In genomic region chr2:132161161-132162124, GRCh38 we compare ENCODE assay signal across 13 cellular contexts. TPM values are rescaled to one million over a fixed set of nuclear protein-coding genes. Genes with fewer than 3 reads are reported as not detected.
DNase-seq lines count a peak whose midpoint lies in the region; ATAC-seq lines count a peak whose summit lies in the region.
"Not testable (repeated sequence)": the region's sequence is repeated elsewhere in the genome, so short reads cannot be mapped to it uniquely, and the experiment has no call there.
"Had no signal": no experiment of that assay in that cellular context is flagged by ENCODE, and none has a peak within 500 bp of the region (broad histone marks: within the 10 kb centered on the region; RNA-seq: fewer than 3 reads in every experiment).

TSS of gene ANKRD30BL (minus strand) at chr2:132161952. CDS start at chr2:132161705, 247 bp downstream.

- not testable (repeated sequence) for H3K36me3 ChIP-seq in H7 (replicated peaks; ENCODE audit: control insufficient read depth, insufficient read depth, low read length)

- not testable (repeated sequence) for H3K4me3 ChIP-seq in H7 (ENCODE audit: insufficient read depth, low read depth, low read length)

- H3K27ac Mint-ChIP-seq in activated naive CD8-positive, alpha-beta T cell treated with anti-CD3 and anti-CD28 coated beads for 36 hours, result not testable (repeated sequence)
- peak within 1 kb of the TSS; percentile 53 for H3K27ac Mint-ChIP-seq in stimulated activated memory B cell treated with anti-CD40 and anti-IgM and Interleukin-4, amounts not matched to agents 10 μg/mL and 1 μg/mL and 100 μg/mL, for 72 hours

- H3K27me3 Mint-ChIP-seq in activated naive CD8-positive, alpha-beta T cell treated with anti-CD3 and anti-CD28 coated beads for 36 hours; stimulated activated memory B cell treated with anti-CD40 and anti-IgM and Interleukin-4, amounts not matched to agents 10 μg/mL and 1 μg/mL and 100 μg/mL, for 72 hours: not testable (repeated sequence)

- not testable (repeated sequence) for H3K27me3 ChIP-seq in H7 (ENCODE audit: control insufficient read depth, insufficient read depth, low read length)

- H3K9me3 Mint-ChIP-seq in activated naive CD8-positive, alpha-beta T cell treated with anti-CD3 and anti-CD28 coated beads for 36 hours; stimulated activated memory B cell treated with anti-CD40 and anti-IgM and Interleukin-4, amounts not matched to agents 10 μg/mL and 1 μg/mL and 100 μg/mL, for 72 hours: not testable (repeated sequence)

- not testable (repeated sequence) for H3K4me1 Mint-ChIP-seq in activated naive CD8-positive, alpha-beta T cell treated with anti-CD3 and anti-CD28 coated beads for 36 hours; stimulated activated memory B cell treated with anti-CD40 and anti-IgM and Interleukin-4, amounts not matched to agents 10 μg/mL and 1 μg/mL and 100 μg/mL, for 72 hours

- H3K4me3 Mint-ChIP-seq in activated naive CD8-positive, alpha-beta T cell treated with anti-CD3 and anti-CD28 coated beads for 36 hours, result peak within 1 kb of the TSS; percentile 16
- H3K4me3 Mint-ChIP-seq in stimulated activated memory B cell treated with anti-CD40 and anti-IgM and Interleukin-4, amounts not matched to agents 10 μg/mL and 1 μg/mL and 100 μg/mL, for 72 hours, result peak within 1 kb of the TSS; percentile 57

- ATAC-seq in stimulated activated memory B cell treated with anti-CD40 and anti-IgM and Interleukin-4, amounts not matched to agents 10 μg/mL and 1 μg/mL and 100 μg/mL, for 72 hours, result not testable (repeated sequence)

- H3K36me3 Mint-ChIP-seq in activated naive CD8-positive, alpha-beta T cell treated with anti-CD3 and anti-CD28 coated beads for 36 hours; stimulated activated memory B cell treated with anti-CD40 and anti-IgM and Interleukin-4, amounts not matched to agents 10 μg/mL and 1 μg/mL and 100 μg/mL, for 72 hours: not testable (repeated sequence)

- DNase-seq in D341Med (ENCODE audit: low spot score) (peak; percentile 0), H7 (peak; percentile 4), germinal center (ENCODE audit: low spot score) (peak; percentile 0)
- DNase-seq in activated naive CD8-positive, alpha-beta T cell treated with anti-CD3 and anti-CD28 coated beads for 36 hours; cerebellum (ENCODE audit: low spot score): not testable (repeated sequence)

RNA-seq across cellular contexts. Expression of gene ANKRD30BL, which starts in this region (rescaled TPM):
- total RNA-seq in H7 (2014; rRNA removed; shearing (Covaris generic)), result not detected in 2 replicates
- under 1 TPM in 1 of 2 experiments, not detected in 1; 0.29 TPM for total RNA-seq in activated naive CD8-positive, alpha-beta T cell treated with anti-CD3 and anti-CD28 coated beads for 36 hours
- 33.8 TPM for total RNA-seq in cerebellum
- total RNA-seq: B cell; Caco-2; CD4-positive, CD25-positive, alpha-beta regulatory T cell; CD8-positive, alpha-beta T cell; GM23248; H1; H9 had no signal

Comparison
In these comparisons a context has a peak if more than half of its experiments do, and no peak if none do; other contexts are left out.
1. RNA of gene ANKRD30BL (total RNA-seq): 33.8 TPM in cerebellum (single experiment); 0.29 TPM in activated naive CD8-positive, alpha-beta T cell treated with anti-CD3 and anti-CD28 coated beads for 36 hours and not detected in H7; every median in the first group is over 10 times any median in the second.
2. Peak in DNase-seq in H7; RNA of the gene not detected or under 1 TPM.